ENCODE assay signal across 10 cellular contexts in genomic region chr11:17386331-17387084, GRCh38. TPM values are rescaled to one million over a fixed set of nuclear protein-coding genes. Genes with fewer than 3 reads are reported as not detected.
DNase-seq lines count a peak whose midpoint lies in the region; ATAC-seq and TF ChIP-seq lines count a peak whose summit lies in the region.
"Had no signal": no experiment of that assay in that cellular context is flagged by ENCODE, and none has a peak within 500 bp of the region (broad histone marks: within the 10 kb centered on the region; RNA-seq: fewer than 3 reads in every experiment).

No MANE protein-coding gene starts in this region.

- H3K4me1 Mint-ChIP-seq in GM23338 (peaks cover 12% of the 10 kb centered on the region; the same call in 2 of the 3 replicates), mesothelial cell of epicardium (no peaks in the 10 kb centered on the region)
- H3K4me1 Mint-ChIP-seq: central memory CD8-positive, alpha-beta T cell had no signal

- H3K4me2 ChIP-seq in GM23338 = no peak overlapping the region

- TF ChIP-seq CTCF in GM23338 (conservative IDR thresholded peaks at IDR 0.05; ENCODE audit: low read depth in 2 of 2) (peak; percentile 59 to 74), VCaP (conservative IDR thresholded peaks at IDR 0.05) (peak; percentile 75), dorsolateral prefrontal cortex (IDR thresholded peaks at IDR 0.05 in 54 of 56, conservative IDR thresholded peaks at IDR 0.05 in 2 of 56; ENCODE audit: low read depth in 1 of 56, partially characterized antibody in 56 of 56) (peak in 55 of 56 donors; percentile 28 to 75 (median 61)), mesothelial cell of epicardium (IDR thresholded peaks at IDR 0.05; ENCODE audit: unreplicated experiment) (peak; percentile 53), tibial nerve (IDR thresholded peaks at IDR 0.05) (peak; percentile 33 to 52 (median 43))

- H3K4me3 Mint-ChIP-seq in GM23338 = peak overlapping the region; percentile 58; the same call in 1 of the 3 replicates
- H3K4me3 Mint-ChIP-seq in mesothelial cell of epicardium = peak overlapping the region; percentile 24

- H3K9me3 ChIP-seq in MG63 = no peaks in the 10 kb centered on the region
- no peaks in the 10 kb centered on the region for H3K9me3 ChIP-seq in tibial nerve

- H3K27me3 ChIP-seq in GM23338 (ENCODE audit: insufficient read depth) (no peaks in the 10 kb centered on the region), MG63 (no peaks in the 10 kb centered on the region), dorsolateral prefrontal cortex (no peaks in the 10 kb centered on the region), tibial nerve (peaks cover 0 to 13% of the 10 kb centered on the region in 2 donors)

- peak; percentile 52 for ATAC-seq in GM23338

- no peak overlapping the region for H2AFZ ChIP-seq in GM23338

- H3K79me2 ChIP-seq in GM23338 (replicated peaks; ENCODE audit: insufficient read depth) = no peaks in the 10 kb centered on the region

- H3K27ac ChIP-seq in GM23338 (ENCODE audit: low read depth) = no peak overlapping the region
- H3K27ac ChIP-seq in VCaP = peak overlapping the region; percentile 7; the same call in 1 of the 2 replicates
- peak overlapping the region in 54 of 59 donors; percentile 17 to 90 (median 76) for H3K27ac ChIP-seq in dorsolateral prefrontal cortex
- peak overlapping the region in 1 of 4 donors; percentile 32 for H3K27ac ChIP-seq in tibial nerve

- H3K4me1 ChIP-seq in GM23338 (ENCODE audit: insufficient read depth) (peaks cover 7% of the 10 kb centered on the region; the same call in 1 of the 2 replicates), tibial nerve (peaks cover 0 to 14% (median 2%) of the 10 kb centered on the region in 4 donors)

- H3K36me3 Mint-ChIP-seq in GM23338 (ENCODE audit: low read depth) = peaks cover 10% of the 10 kb centered on the region; the same call in 2 of the 3 replicates
- H3K36me3 Mint-ChIP-seq in mesothelial cell of epicardium = peaks cover 3% of the 10 kb centered on the region
- H3K36me3 Mint-ChIP-seq: CD4-positive, CD25-positive, alpha-beta regulatory T cell had no signal

- TF ChIP-seq POLR2A in tibial nerve (IDR thresholded peaks at IDR 0.05) = no peak

- H3K27me3 Mint-ChIP-seq in GM23338 (ENCODE audit: insufficient read depth, low read depth, poor library complexity) (peaks cover 17% of the 10 kb centered on the region), mesothelial cell of epicardium (ENCODE audit: low read depth) (peaks cover 41% of the 10 kb centered on the region)
- H3K27me3 Mint-ChIP-seq: central memory CD8-positive, alpha-beta T cell had no signal

- intact Hi-C loops in dorsolateral prefrontal cortex (cut with DNase I) = loop anchor here (10.0 kb wide), 2 partner anchors 338 to 348 kb away; partner anchors contain the start of gene KCNC1 (in 1 of the 2)

- H4K20me1 ChIP-seq in GM23338 (replicated peaks; ENCODE audit: insufficient read depth) = no peaks in the 10 kb centered on the region

- H3K9me3 Mint-ChIP-seq in GM23338 (no peaks in the 10 kb centered on the region), mesothelial cell of epicardium (no peaks in the 10 kb centered on the region)
- H3K9me3 Mint-ChIP-seq: CD4-positive, CD25-positive, alpha-beta regulatory T cell; central memory CD8-positive, alpha-beta T cell had no signal

- 0 out of 2 replicates have a peak, but pooled peaks cover 3% of the 10 kb centered on the region for H3K9me2 ChIP-seq in GM23338 (ENCODE audit: insufficient read depth)

- H3K36me3 ChIP-seq in GM23338 (ENCODE audit: insufficient read depth) (no peaks in the 10 kb centered on the region), MG63 (no peaks in the 10 kb centered on the region), tibial nerve (no peaks in the 10 kb centered on the region)

- DNase-seq in NCI-H1417 (lab: John Stamatoyannopoulos, UW) (peak; percentile 22 to 66 (median 34)), NCI-H1417 treated with DMSO at 0.1 percent for 48 hours (lab: John Stamatoyannopoulos, UW) (no peak), GM23338 (ENCODE audit: low spot score) (peak; percentile 73), MG63 (peak; percentile 12), dorsolateral prefrontal cortex (peak in 8 of 10 donors; percentile 50 to 87 (median 69)), mesothelial cell of epicardium (ENCODE audit: low spot score in 2 of 2, unreplicated experiment in 2 of 2) (no peak), tibial nerve (ENCODE audit: low spot score in 2 of 2) (no peak)

- H3K27ac Mint-ChIP-seq in GM23338 (no peak overlapping the region), mesothelial cell of epicardium (no peak overlapping the region)
- H3K27ac Mint-ChIP-seq: CD4-positive, CD25-positive, alpha-beta regulatory T cell had no signal

- no peak for TF ChIP-seq EP300 in tibial nerve (IDR thresholded peaks at IDR 0.05)

- H3F3A ChIP-seq in GM23338 (replicated peaks; ENCODE audit: low read depth) = no peaks in the 10 kb centered on the region

- H3K4me3 ChIP-seq in GM23338 (no peak overlapping the region), MG63 (no peak overlapping the region), dorsolateral prefrontal cortex (peak overlapping the region in 54 of 59 donors; percentile 0 to 57 (median 42)), tibial nerve (no peak overlapping the region)

- 56 to 65% methylated on average over 11 to 23 of the region's 23 CpGs for WGBS in tibial nerve, 2 donors

TF ChIP-seq in GM23338, 12 proteins besides CTCF, POLR2A, EP300 and RAD21 (continues in another document):
- no peak for TF ChIP-seq STAT1 (IDR thresholded peaks at IDR 0.05; ENCODE audit: unreplicated experiment)
- no peak for TF ChIP-seq ETS1 (IDR thresholded peaks at IDR 0.05)
- TF ChIP-seq NANOG (IDR thresholded peaks at IDR 0.05; ENCODE audit: borderline replicate concordance) = no peak

RNA-seq across cellular contexts. Expression of gene KCNJ11, which starts 2.0 kb away (rescaled TPM):
- 5.9 and 7.9 TPM in 2 replicates for total RNA-seq in GM23338 (2014; rRNA removed; shearing (Covaris generic))
- polyA plus RNA-seq in GM23338 (2016; fragmentation: Nextera tagmentation; extraction: Ambion mirVana) = 0.89 and 2.2 TPM in 2 replicates
- not detected in 2 replicates for total RNA-seq in MG63 (2014; rRNA removed; shearing (Covaris generic); ENCODE audit: low replicate concordance)
- total RNA-seq in dorsolateral prefrontal cortex = 10 to 100 TPM in 119 of 120 experiments, 1 to 10 TPM in 1; 6.2 to 31.2 (median 19.8) TPM
- total RNA-seq in mesothelial cell of epicardium = 2.0 to 3.0 TPM (median 2.1 TPM) in 3 replicates
- 10 to 100 TPM in 1 of 4 donors, 1 to 10 TPM in 2, under 1 TPM in 1; 0.59 to 19.7 (median 3.5) TPM for total RNA-seq in tibial nerve
- total RNA-seq: CD4-positive, CD25-positive, alpha-beta regulatory T cell had no signal
- polyA plus RNA-seq: CD4-positive, CD25-positive, alpha-beta regulatory T cell had no signal

RNA-seq across cellular contexts. Expression of gene NCR3LG1, which starts 34.9 kb away (rescaled TPM):
- total RNA-seq in GM23338 (2014; rRNA removed; shearing (Covaris generic)) = 1.5 and 1.9 TPM in 2 replicates
- polyA plus RNA-seq in GM23338 (2016; fragmentation: Nextera tagmentation; extraction: Ambion mirVana) = 0.15 and 0.28 TPM in 2 replicates
- total RNA-seq in MG63 (2014; rRNA removed; shearing (Covaris generic); ENCODE audit: low replicate concordance) = 0.17 and 0.20 TPM in 2 replicates
- total RNA-seq in dorsolateral prefrontal cortex (10 to 100 TPM in 118 of 120 experiments, 1 to 10 TPM in 2; 6.7 to 30.4 (median 18.1) TPM), mesothelial cell of epicardium (4.8 to 5.6 TPM (median 4.9 TPM) in 3 replicates), tibial nerve (1 to 10 TPM; 1.0 to 2.2 (median 2.0) TPM)

Comparison
In these comparisons a context has a peak if more than half of its experiments do, and no peak if none do; other contexts are left out.
1. DNase-seq: peak in NCI-H1417 (3 of 3), GM23338 (single experiment), MG63 (single experiment) and dorsolateral prefrontal cortex (8 of 10); none in NCI-H1417 treated with DMSO at 0.1 percent for 48 hours (single experiment), mesothelial cell of epicardium (0 of 2) and tibial nerve (0 of 2).
2. H3K4me3 ChIP-seq: peak in dorsolateral prefrontal cortex (54 of 59); none in GM23338 (single experiment), MG63 (single experiment) and tibial nerve (0 of 4).
3. Peak in every context shown above with its lines, with median percentiles within 50 percentile points of each other: CTCF ChIP-seq.